ENCODE assay signal across 16 cellular contexts in genomic region chr1:44315521-44315920, GRCh38.
"Had no signal": no experiment of that assay in that cellular context is flagged by ENCODE, and none has a peak within 500 bp of the region (broad histone marks: within the 10 kb centered on the region; RNA-seq: fewer than 3 reads in every experiment).

No MANE protein-coding gene starts in this region.

- DNase-seq: activated CD4-positive, alpha-beta T cell treated with anti-CD3 and anti-CD28 coated beads for 48 hours; activated naive CD4-positive, alpha-beta T cell treated with Interleukin-2 at 50 U/mL for 16 hours; activated naive CD8-positive, alpha-beta T cell treated with anti-CD3 and anti-CD28 coated beads, Interleukin-2, amount 50 U/mL, for 24 hours; effector CD8-positive, alpha-beta T cell; gastrocnemius medialis; kidney; left ventricle myocardium superior; pancreas; stimulated activated CD4-positive, alpha-beta T cell treated with anti-CD3 and anti-CD28 coated beads, Interleukin-15, amount 100 ng/mL, for 24 hours; stimulated activated CD4-positive, alpha-beta T cell treated with anti-CD3 and anti-CD28 coated beads, Interleukin-4, amount 100 ng/mL, for 24 hours; upper lobe of right lung had no signal

- H3K9me3 Mint-ChIP-seq: activated naive CD8-positive, alpha-beta T cell treated with anti-CD3 and anti-CD28 coated beads, Interleukin-2, amount 50 U/mL, for 24 hours; activated T-helper 1 cell treated with anti-CD3 and anti-CD28 coated beads, Interleukin-12 subunit alpha, Interleukin-12 subunit beta, Interleukin-2, Interleukin-4 antibody, amounts not matched to agents 30 ng/mL and 10 ng/mL and 1 ng/mL, durations not matched to agents 14 hours and 24 hours and 36 hours; neural crest cell; stimulated activated naive CD8-positive, alpha-beta T cell treated with anti-CD3 and anti-CD28 coated beads, Interleukin-15, Interleukin-2, amounts not matched to agents 100 ng/mL and 50 ng/mL, for 24 hours had no signal

- ATAC-seq: activated naive CD8-positive, alpha-beta T cell treated with anti-CD3 and anti-CD28 coated beads, Interleukin-2, amount 50 U/mL, for 24 hours; gastrocnemius medialis; left ventricle myocardium superior; pancreas; upper lobe of right lung had no signal

- H3K4me3 Mint-ChIP-seq: activated naive CD8-positive, alpha-beta T cell treated with anti-CD3 and anti-CD28 coated beads, Interleukin-2, amount 50 U/mL, for 24 hours; activated T-helper 1 cell treated with anti-CD3 and anti-CD28 coated beads, Interleukin-12 subunit alpha, Interleukin-12 subunit beta, Interleukin-2, Interleukin-4 antibody, amounts not matched to agents 30 ng/mL and 10 ng/mL and 1 ng/mL, durations not matched to agents 14 hours and 24 hours and 36 hours; neural crest cell; stimulated activated naive CD8-positive, alpha-beta T cell treated with anti-CD3 and anti-CD28 coated beads, Interleukin-15, Interleukin-2, amounts not matched to agents 100 ng/mL and 50 ng/mL, for 24 hours had no signal

- H3K4me1 Mint-ChIP-seq: activated naive CD8-positive, alpha-beta T cell treated with anti-CD3 and anti-CD28 coated beads, Interleukin-2, amount 50 U/mL, for 24 hours had no signal

- H3K27ac ChIP-seq: ascending aorta, gastrocnemius medialis, pancreas, upper lobe of right lung had no signal

- H3K4me1 ChIP-seq: ascending aorta, gastrocnemius medialis, upper lobe of right lung had no signal

- H3K27me3 Mint-ChIP-seq: activated naive CD8-positive, alpha-beta T cell treated with anti-CD3 and anti-CD28 coated beads, Interleukin-2, amount 50 U/mL, for 24 hours; stimulated activated naive CD8-positive, alpha-beta T cell treated with anti-CD3 and anti-CD28 coated beads, Interleukin-15, Interleukin-2, amounts not matched to agents 100 ng/mL and 50 ng/mL, for 24 hours had no signal

- H3K27me3 ChIP-seq: ascending aorta, cardiac muscle cell, gastrocnemius medialis, pancreas, upper lobe of right lung had no signal

- H3K4me3 ChIP-seq: ascending aorta, cardiac muscle cell, gastrocnemius medialis, pancreas, upper lobe of right lung had no signal

- H3K9me3 ChIP-seq: ascending aorta, gastrocnemius medialis, pancreas, upper lobe of right lung had no signal

- H3K27ac Mint-ChIP-seq: activated naive CD8-positive, alpha-beta T cell treated with anti-CD3 and anti-CD28 coated beads, Interleukin-2, amount 50 U/mL, for 24 hours; activated T-helper 1 cell treated with anti-CD3 and anti-CD28 coated beads, Interleukin-12 subunit alpha, Interleukin-12 subunit beta, Interleukin-2, Interleukin-4 antibody, amounts not matched to agents 30 ng/mL and 10 ng/mL and 1 ng/mL, durations not matched to agents 14 hours and 24 hours and 36 hours; stimulated activated naive CD8-positive, alpha-beta T cell treated with anti-CD3 and anti-CD28 coated beads, Interleukin-15, Interleukin-2, amounts not matched to agents 100 ng/mL and 50 ng/mL, for 24 hours had no signal
